26 cellular contexts compared by ENCODE assay signal in genomic region chr2:105573490-105573889, GRCh38.
DNase-seq lines count a peak whose midpoint lies in the region; ATAC-seq and TF ChIP-seq lines count a peak whose summit lies in the region.
"Had no signal": no experiment of that assay in that cellular context is flagged by ENCODE, and none has a peak within 500 bp of the region (broad histone marks: within the 10 kb centered on the region; RNA-seq: fewer than 3 reads in every experiment).

No MANE protein-coding gene starts in this region.

- H3K36me3 Mint-ChIP-seq in activated T-cell treated with anti-CD3 and anti-CD28 coated beads, Interleukin-2, amount 50 U/mL, for 72 hours (ENCODE audit: insufficient read depth in 2 of 2) = no peaks in the 10 kb centered on the region
- no peaks in the 10 kb centered on the region for H3K36me3 Mint-ChIP-seq in T-cell
- H3K36me3 Mint-ChIP-seq: brain had no signal

- POLR2A ChIA-PET in T-cell (lab: Charles Lee) = no interaction called here

- H3K27ac ChIP-seq in temporal lobe (ENCODE audit: low read depth, low read length) = peak overlapping the region; percentile 2
- H3K27ac ChIP-seq: HL-60, prostate gland, VCaP had no signal

- no peak for DNase-seq in activated T-cell treated with anti-CD3 and anti-CD28 coated beads, Interleukin-2, amount 50 U/mL, for 72 hours
- no peak for DNase-seq in activated T-cell treated with anti-CD3 and anti-CD28 coated beads, Interleukin-2, amount 50 U/mL, for 48 hours
- DNase-seq in T-cell = no peak
- DNase-seq in fibroblast of the aortic adventitia (ENCODE audit: low read depth) = no peak
- DNase-seq in NCI-H187 treated with DMSO at 0.1 percent for 48 hours (lab: John Stamatoyannopoulos, UW) = no peak
- no peak for DNase-seq in NOMO-1 treated with DMSO at 0.1 percent for 48 hours (lab: John Stamatoyannopoulos, UW; ENCODE audit: unreplicated experiment)
- DNase-seq: activated CD4-positive, alpha-beta T cell treated with anti-CD3 and anti-CD28 coated beads, Interleukin-2, amount 50 U/mL, for 48 hours; activated naive CD8-positive, alpha-beta T cell treated with anti-CD3 and anti-CD28 coated beads, Interleukin-2, amount 50 U/mL, for 24 hours; IMR-90; midbrain; NCI-H1694 treated with DMSO at 0.1 percent for 48 hours; NCI-H82; PC-3; SIG-M5; T-helper 2 cell; uterus had no signal

- ATAC-seq in activated T-cell treated with anti-CD3 and anti-CD28 coated beads, Interleukin-2, amount 50 U/mL, for 72 hours (replicated peaks in 1 of 2) = no peak
- no peak for ATAC-seq in T-cell (replicated peaks in 1 of 4)
- no peak for ATAC-seq in GM19035 (IDR thresholded peaks at IDR 0.05; ENCODE audit: unreplicated experiment)
- ATAC-seq: activated naive CD8-positive, alpha-beta T cell treated with anti-CD3 and anti-CD28 coated beads, Interleukin-2, amount 50 U/mL, for 24 hours; left lobe of liver; PC-3 had no signal

- peak overlapping the region; percentile 22 for H3K4me3 ChIP-seq in fibroblast of the aortic adventitia (ENCODE audit: low read depth, low read length)
- H3K4me3 ChIP-seq: prostate gland, smooth muscle cell, uterus had no signal

- H3K4me3 Mint-ChIP-seq in activated T-cell treated with anti-CD3 and anti-CD28 coated beads, Interleukin-2, amount 50 U/mL, for 72 hours = peak overlapping the region; percentile 11 to 25
- H3K4me3 Mint-ChIP-seq in T-cell = peak overlapping the region in 2 of 3 donors; percentile 1 to 2
- H3K4me3 Mint-ChIP-seq: activated naive CD8-positive, alpha-beta T cell treated with anti-CD3 and anti-CD28 coated beads, Interleukin-2, amount 50 U/mL, for 24 hours; activated T-helper 1 cell treated with anti-CD3 and anti-CD28 coated beads, Interleukin-12 subunit alpha, Interleukin-12 subunit beta, Interleukin-2, Interleukin-4 antibody, amounts not matched to agents 30 ng/mL and 10 ng/mL and 1 ng/mL, durations not matched to agents 14 hours and 24 hours and 36 hours; brain; neural crest cell had no signal

- H3K9me3 Mint-ChIP-seq in activated T-cell treated with anti-CD3 and anti-CD28 coated beads, Interleukin-2, amount 50 U/mL, for 72 hours = no peaks in the 10 kb centered on the region
- no peaks in the 10 kb centered on the region for H3K9me3 Mint-ChIP-seq in T-cell
- H3K9me3 Mint-ChIP-seq: activated naive CD8-positive, alpha-beta T cell treated with anti-CD3 and anti-CD28 coated beads, Interleukin-2, amount 50 U/mL, for 24 hours; activated T-helper 1 cell treated with anti-CD3 and anti-CD28 coated beads, Interleukin-12 subunit alpha, Interleukin-12 subunit beta, Interleukin-2, Interleukin-4 antibody, amounts not matched to agents 30 ng/mL and 10 ng/mL and 1 ng/mL, durations not matched to agents 14 hours and 24 hours and 36 hours; neural crest cell had no signal

- CTCF ChIA-PET in T-cell (lab: Charles Lee) = interaction anchor here in 1 of 2 donors (0.6 kb wide), 1 partner anchor 240 kb away, joined by 4 read pairs; no protein-coding TSS in a partner anchor

- H3K27me3 Mint-ChIP-seq in activated T-cell treated with anti-CD3 and anti-CD28 coated beads, Interleukin-2, amount 50 U/mL, for 72 hours (ENCODE audit: low read depth) = no peaks in the 10 kb centered on the region
- H3K27me3 Mint-ChIP-seq in T-cell = peaks cover 0 to 12% of the 10 kb centered on the region in 2 donors

- no peak overlapping the region for H3K27ac Mint-ChIP-seq in activated T-cell treated with anti-CD3 and anti-CD28 coated beads, Interleukin-2, amount 50 U/mL, for 72 hours
- peak overlapping the region in 1 of 2 donors; percentile 5 for H3K27ac Mint-ChIP-seq in T-cell
- H3K27ac Mint-ChIP-seq: activated naive CD8-positive, alpha-beta T cell treated with anti-CD3 and anti-CD28 coated beads, Interleukin-2, amount 50 U/mL, for 24 hours; activated T-helper 1 cell treated with anti-CD3 and anti-CD28 coated beads, Interleukin-12 subunit alpha, Interleukin-12 subunit beta, Interleukin-2, Interleukin-4 antibody, amounts not matched to agents 30 ng/mL and 10 ng/mL and 1 ng/mL, durations not matched to agents 14 hours and 24 hours and 36 hours; brain had no signal

- H3K4me1 Mint-ChIP-seq in activated T-cell treated with anti-CD3 and anti-CD28 coated beads, Interleukin-2, amount 50 U/mL, for 72 hours (ENCODE audit: low read depth) = peaks cover 21% of the 10 kb centered on the region
- H3K4me1 Mint-ChIP-seq in T-cell = peaks cover 17 to 24% (median 23%) of the 10 kb centered on the region in 3 donors

- TF ChIP-seq CTCF in fibroblast of the aortic adventitia (IDR thresholded peaks at IDR 0.05; ENCODE audit: insufficient read depth, low read length) = no peak
